Comparison of ENCODE assay signal across 8 cellular contexts in the genomic region with DNA sequence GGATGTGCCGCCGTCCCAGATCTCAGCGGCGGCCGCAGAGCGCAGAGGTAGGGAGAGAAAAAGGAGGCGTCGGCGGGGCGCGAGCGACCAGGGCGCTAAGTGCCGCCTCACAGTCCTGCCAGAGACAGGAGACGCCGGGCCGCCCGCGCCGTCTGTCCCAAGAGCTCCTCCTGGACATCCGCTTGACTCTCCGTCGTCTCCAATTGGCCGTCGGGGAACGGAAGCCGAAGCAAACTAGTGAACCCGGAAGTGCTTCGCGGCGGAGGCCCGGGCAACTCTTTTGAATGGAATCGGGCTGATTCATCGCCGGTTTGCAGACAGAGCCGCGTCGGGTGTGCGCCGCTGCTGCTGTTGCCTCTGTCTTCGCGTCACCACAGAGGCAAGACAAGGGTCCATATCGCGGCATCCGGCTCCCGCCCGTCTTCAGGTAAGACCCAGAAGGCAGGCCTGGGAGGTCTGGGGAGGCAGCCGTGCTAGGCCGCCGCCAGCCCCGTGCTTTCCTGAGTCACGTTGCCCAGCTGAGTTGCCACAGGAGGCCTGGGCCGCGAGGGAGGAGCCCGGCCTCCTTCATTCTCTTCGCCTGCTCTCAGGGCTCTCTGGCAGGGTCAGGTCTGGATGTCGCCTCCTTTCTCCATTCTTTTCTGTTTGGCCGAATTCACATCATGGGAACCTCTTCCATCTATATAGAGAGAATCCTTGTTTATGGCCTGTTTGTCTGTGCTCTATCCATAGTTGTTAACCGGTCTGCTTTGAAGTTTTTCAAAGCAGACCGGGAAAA. TPM values are rescaled to one million over a fixed set of nuclear protein-coding genes. Genes with fewer than 3 reads are reported as not detected.
A peak's percentile ranks its signal among the peaks of the same experiment; 100 is the strongest.
DNase-seq lines count a peak whose midpoint lies in the region; ATAC-seq and TF ChIP-seq lines count a peak whose summit lies in the region.

Gene PSMD14, plus strand, starts transcription at position 248 of the 778 bp plus-strand sequence. CDS start 10,401 bp downstream, outside the sequence.

- H3K4me3 Mint-ChIP-seq in T-helper 1 cell treated with Interleukin-12 subunit alpha and Interleukin-12 subunit beta and Interleukin-4 antibody, amounts not matched to agents 30 μg/mL and 1 μg/mL, for 36 hours, result peak within 1 kb of the TSS; percentile 81

- H3K9me3 ChIP-seq in left ventricle myocardium inferior (replicated peaks), result peaks cover 10% of the 10 kb centered on the region
- no peaks in the 10 kb centered on the region for H3K9me3 ChIP-seq in prostate gland

- H3K9me3 Mint-ChIP-seq in T-helper 1 cell treated with Interleukin-12 subunit alpha and Interleukin-12 subunit beta and Interleukin-4 antibody, amounts not matched to agents 30 μg/mL and 1 μg/mL, for 36 hours, result peaks cover 6% of the 10 kb centered on the region

- H3K27me3 Mint-ChIP-seq in T-helper 1 cell treated with Interleukin-12 subunit alpha and Interleukin-12 subunit beta and Interleukin-4 antibody, amounts not matched to agents 30 μg/mL and 1 μg/mL, for 36 hours (ENCODE audit: low read depth), result peaks cover 11% of the 10 kb centered on the region

- peaks cover 8% of the 10 kb centered on the region for H3K36me3 Mint-ChIP-seq in T-helper 1 cell treated with Interleukin-12 subunit alpha and Interleukin-12 subunit beta and Interleukin-4 antibody, amounts not matched to agents 30 μg/mL and 1 μg/mL, for 36 hours (ENCODE audit: low read depth)

- peak; percentile 92 for DNase-seq in GM13976 (ENCODE audit: low spot score)
- DNase-seq in NCI-H146 treated with DMSO at 0.1 percent for 48 hours (lab: John Stamatoyannopoulos, UW; ENCODE audit: unreplicated experiment), result peak; percentile 78
- peak; percentile 90 for DNase-seq in amniotic stem cell (lab: John Stamatoyannopoulos, UW)
- peak; percentile 91 for DNase-seq in left ventricle myocardium inferior
- DNase-seq in prostate gland (ENCODE audit: low spot score), result peak; percentile 86

- H3K27ac Mint-ChIP-seq in T-helper 1 cell treated with Interleukin-12 subunit alpha and Interleukin-12 subunit beta and Interleukin-4 antibody, amounts not matched to agents 30 μg/mL and 1 μg/mL, for 36 hours, result peak within 1 kb of the TSS; percentile 84

- H3K27me3 ChIP-seq in left ventricle myocardium inferior (ENCODE audit: low read depth), result no peaks in the 10 kb centered on the region
- no peaks in the 10 kb centered on the region for H3K27me3 ChIP-seq in prostate gland (replicated peaks; ENCODE audit: insufficient read depth)

- peak; percentile 95 for ATAC-seq in HG02870 (IDR thresholded peaks at IDR 0.05; ENCODE audit: unreplicated experiment)

- peak; percentile 41 for TF ChIP-seq POLR2A in prostate gland (IDR thresholded peaks at IDR 0.05)

- under 1% methylated on average over 59 of the region's 60 CpGs for WGBS in prostate gland
- WGBS in urinary bladder, result under 1% methylated on average over 60 of the region's 60 CpGs

- intact Hi-C loops in left ventricle myocardium inferior (cut with micrococcal nuclease) (no loop called here), prostate gland (cut with DNase I) (no loop called here)

- in situ Hi-C loops in GM13976 (cut with MboI; ENCODE audit: low sequenced_read_pairs, unreplicated experiment), result no loop called here

- H3K36me3 ChIP-seq in left ventricle myocardium inferior (no peaks in the 10 kb centered on the region), prostate gland (no peaks in the 10 kb centered on the region), urinary bladder (ENCODE audit: insufficient read depth) (no peaks in the 10 kb centered on the region)

- peak within 1 kb of the TSS; percentile 82 for H3K27ac ChIP-seq in left ventricle myocardium inferior (replicated peaks)
- H3K27ac ChIP-seq in prostate gland, result peak within 1 kb of the TSS; percentile 63 to 73
- peak within 1 kb of the TSS; percentile 69 for H3K27ac ChIP-seq in urinary bladder (ENCODE audit: low read depth)

- peak within 1 kb of the TSS; percentile 85 for H3K4me3 ChIP-seq in left ventricle myocardium inferior
- peak within 1 kb of the TSS; percentile 62 to 64 for H3K4me3 ChIP-seq in prostate gland
- peak within 1 kb of the TSS; percentile 87 for H3K4me3 ChIP-seq in urinary bladder (ENCODE audit: low read depth, low read length)

- peaks cover 26% of the 10 kb centered on the region for H3K4me1 ChIP-seq in left ventricle myocardium inferior
- H3K4me1 ChIP-seq in prostate gland (replicated peaks), result no peaks in the 10 kb centered on the region
- H3K4me1 ChIP-seq in urinary bladder (ENCODE audit: insufficient read depth), result no peaks in the 10 kb centered on the region

- TF ChIP-seq CTCF in GM13976 (IDR thresholded peaks at IDR 0.05; ENCODE audit: borderline replicate concordance, control extremely low read depth, extremely low read depth, insufficient read depth, missing control alignments) (no peak), left ventricle myocardium inferior (IDR thresholded peaks at IDR 0.05; ENCODE audit: borderline replicate concordance) (no peak), prostate gland (IDR thresholded peaks at IDR 0.05) (no peak)

- H3K4me1 Mint-ChIP-seq in T-helper 1 cell treated with Interleukin-12 subunit alpha and Interleukin-12 subunit beta and Interleukin-4 antibody, amounts not matched to agents 30 μg/mL and 1 μg/mL, for 36 hours (ENCODE audit: low read depth), result peaks cover 28% of the 10 kb centered on the region

RNA-seq across cellular contexts. Expression of gene PSMD14, which starts in this region (rescaled TPM):
- total RNA-seq in left ventricle myocardium inferior, result 42.3 TPM
- 10 to 100 TPM; 25.1 to 43.1 TPM for total RNA-seq in prostate gland
- 54.6 TPM for total RNA-seq in urinary bladder
- 29.7 TPM for polyA plus RNA-seq in urinary bladder

Comparison
In these comparisons a context has a peak if more than half of its experiments do, and no peak if none do; other contexts are left out.
1. Peak in every context shown above with its lines: DNase-seq, ATAC-seq, H3K4me3 ChIP-seq and H3K27ac ChIP-seq.